ENCODE assay signal across 9 cellular contexts in the genomic region with DNA sequence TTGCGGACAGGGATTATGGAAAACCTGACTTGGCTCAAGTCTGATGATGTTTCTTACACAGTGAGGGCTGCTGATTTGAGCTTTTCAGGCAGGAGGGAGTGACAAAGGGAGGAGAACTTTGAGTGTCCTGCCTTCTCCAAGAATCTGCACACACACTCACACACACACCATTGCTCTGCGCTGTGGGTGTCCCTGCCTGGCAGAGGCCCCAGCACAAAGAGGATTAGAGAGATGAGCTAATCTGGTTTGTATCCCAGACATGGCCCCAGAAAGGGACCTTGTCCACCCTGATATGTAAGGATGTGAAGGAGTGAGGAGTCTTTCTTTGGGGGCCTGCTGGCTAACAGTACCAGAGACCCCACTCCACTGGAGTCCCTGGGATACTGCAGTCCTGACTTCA. TPM values are rescaled to one million over a fixed set of nuclear protein-coding genes. Genes with fewer than 3 reads are reported as not detected.
DNase-seq lines count a peak whose midpoint lies in the region; ATAC-seq, FAIRE-seq and TF ChIP-seq lines count a peak whose summit lies in the region.
"Had no signal": no experiment of that assay in that cellular context is flagged by ENCODE, and none has a peak within 500 bp of the region (broad histone marks: within the 10 kb centered on the region; RNA-seq: fewer than 3 reads in every experiment).

No MANE protein-coding gene starts in this region.

- no TSS peak for BruUV-seq in A673 (replicated peaks; lab: Mats Ljungman, UMichigan)

- FAIRE-seq in astrocyte (lab: Jason Lieb, UNC) (no peak), frontal cortex (lab: Jason Lieb, UNC) (no peak)
- FAIRE-seq: urothelium cell line had no signal

- peaks cover 7% of the 10 kb centered on the region; the same call in 1 of the 2 replicates for H3F3A ChIP-seq in GM23248 (ENCODE audit: insufficient read depth)

- H3K27ac ChIP-seq in A673 (ENCODE audit: low read depth, low read length, poor library complexity, severe bottlenecking): no peak overlapping the region
- no peak overlapping the region for H3K27ac ChIP-seq in GM23248
- no peak overlapping the region for H3K27ac ChIP-seq in astrocyte (ENCODE audit: low read depth, low read length)

- H3K27me3 Mint-ChIP-seq in astrocyte (ENCODE audit: low read depth, unreplicated experiment) (peaks cover 53% of the 10 kb centered on the region), mesothelial cell of epicardium (ENCODE audit: low read depth) (peaks cover 33% of the 10 kb centered on the region)

- H3K4me1 Mint-ChIP-seq in astrocyte (ENCODE audit: low read depth, unreplicated experiment) (peaks cover 21% of the 10 kb centered on the region), mesothelial cell of epicardium (peaks cover 52% of the 10 kb centered on the region)

- ATAC-seq in GM18868 (IDR thresholded peaks at IDR 0.05; ENCODE audit: unreplicated experiment): no peak
- no peak for ATAC-seq in GM18511 (IDR thresholded peaks at IDR 0.05; ENCODE audit: unreplicated experiment)

- H3K27me3 ChIP-seq in A673 (replicated peaks; ENCODE audit: insufficient read depth, low read depth, low read length, poor library complexity) (no peaks in the 10 kb centered on the region), GM23248 (replicated peaks; ENCODE audit: insufficient read depth) (no peaks in the 10 kb centered on the region), astrocyte (ENCODE audit: insufficient read depth, low read length) (peaks cover 65% of the 10 kb centered on the region)

- H3K4me1 ChIP-seq in A673 (ENCODE audit: insufficient read depth, low read length, poor library complexity, severe bottlenecking): no peaks in the 10 kb centered on the region
- peaks cover 10% of the 10 kb centered on the region; the same call in 1 of the 2 replicates for H3K4me1 ChIP-seq in GM23248 (ENCODE audit: insufficient read depth)
- peaks cover 7% of the 10 kb centered on the region for H3K4me1 ChIP-seq in astrocyte (ENCODE audit: insufficient read depth, low read length)

- WGBS in GM23248 (ENCODE audit: low coverage in 1 of 2, low lambda C conversion rate in 2 of 2, missing lambda C conversion rate in 2 of 2), 2 experiments: 53 to 70% methylated on average over 2 of the region's 2 CpGs

- H3K9ac ChIP-seq in GM23248 (no peak overlapping the region), astrocyte (ENCODE audit: low read length) (no peak overlapping the region)

- no peaks in the 10 kb centered on the region for H3K9me2 ChIP-seq in GM23248 (ENCODE audit: insufficient read depth)

- intact Hi-C loops in A673 (cut with micrococcal nuclease; ENCODE audit: unreplicated experiment): loop anchor here (5.0 kb wide), 1 partner anchor 204 kb away; the partner anchor contains the start of gene RHOC

- H3K4me3 ChIP-seq in A673 (ENCODE audit: low read depth, low read length, poor library complexity, severe bottlenecking) (no peak overlapping the region), GM23248 (no peak overlapping the region), astrocyte (ENCODE audit: insufficient read depth, low read depth, low read length) (no peak overlapping the region)

- H4K20me1 ChIP-seq in GM23248 (ENCODE audit: insufficient read depth) (no peaks in the 10 kb centered on the region), astrocyte (ENCODE audit: insufficient read depth, low read length) (peaks cover 11% of the 10 kb centered on the region)

- H3K36me3 ChIP-seq in A673 (ENCODE audit: insufficient read depth, low read length, poor library complexity, severe bottlenecking) (no peaks in the 10 kb centered on the region), GM23248 (ENCODE audit: low read depth) (no peaks in the 10 kb centered on the region), astrocyte (ENCODE audit: insufficient read depth, low read length) (no peaks in the 10 kb centered on the region)

- H2AFZ ChIP-seq in GM23248: peak overlapping the region; percentile 70; the same call in 1 of the 2 replicates
- H2AFZ ChIP-seq in astrocyte (ENCODE audit: low read depth, low read length): no peak overlapping the region

- DNase-seq in A673 (ENCODE audit: low spot score): peak; percentile 60
- peak; percentile 67 for DNase-seq in GM23248
- DNase-seq in astrocyte (ENCODE audit: low read depth): no peak
- no peak for DNase-seq in mesothelial cell of epicardium (ENCODE audit: low spot score in 2 of 2, unreplicated experiment in 2 of 2)
- DNase-seq in NK-92 (lab: John Stamatoyannopoulos, UW; ENCODE audit: unreplicated experiment): no peak
- DNase-seq in frontal cortex (ENCODE audit: low spot score in 2 of 2): no peak

- H3K9me3 Mint-ChIP-seq in astrocyte (ENCODE audit: unreplicated experiment) (no peaks in the 10 kb centered on the region), mesothelial cell of epicardium (no peaks in the 10 kb centered on the region)

- no peak overlapping the region for H3K27ac Mint-ChIP-seq in astrocyte (ENCODE audit: unreplicated experiment)
- peak overlapping the region; percentile 99 for H3K27ac Mint-ChIP-seq in mesothelial cell of epicardium

- H3K9me3 ChIP-seq in A673 (ENCODE audit: low read depth, low read length, poor library complexity, severe bottlenecking) (no peaks in the 10 kb centered on the region), GM23248 (ENCODE audit: low read depth) (no peaks in the 10 kb centered on the region), astrocyte (ENCODE audit: insufficient read depth, low read depth, low read length) (no peaks in the 10 kb centered on the region)

- no peak for TF ChIP-seq CTCF in A673 (conservative IDR thresholded peaks at IDR 0.05; ENCODE audit: low read depth, low read length)
- TF ChIP-seq CTCF in astrocyte (IDR thresholded peaks at IDR 0.05; ENCODE audit: insufficient read depth, low read depth, low read length): no peak
- no peak for TF ChIP-seq CTCF in mesothelial cell of epicardium (IDR thresholded peaks at IDR 0.05; ENCODE audit: unreplicated experiment)

- in situ Hi-C loops in GM23248 (cut with MboI): no loop called here

- H3K36me3 Mint-ChIP-seq in astrocyte (ENCODE audit: low read depth, unreplicated experiment): no peaks in the 10 kb centered on the region
- no peaks in the 10 kb centered on the region for H3K36me3 Mint-ChIP-seq in mesothelial cell of epicardium

- H3K4me3 Mint-ChIP-seq in astrocyte (ENCODE audit: unreplicated experiment) (peak overlapping the region; percentile 79), mesothelial cell of epicardium (peak overlapping the region; percentile 69)

- H3K4me2 ChIP-seq in GM23248 (ENCODE audit: unreplicated experiment): peak overlapping the region; percentile 71
- peak overlapping the region; percentile 94 for H3K4me2 ChIP-seq in astrocyte (ENCODE audit: low read length)

- H3K79me2 ChIP-seq in GM23248 (ENCODE audit: insufficient read depth) (no peaks in the 10 kb centered on the region), astrocyte (ENCODE audit: insufficient read depth, low read length) (no peaks in the 10 kb centered on the region)

- CTCF ChIA-PET in A673 (lab: Charles Lee): no interaction called here

- POLR2A ChIA-PET in A673 (lab: Charles Lee; ENCODE audit: low non-redundant PET): no interaction called here

RNA-seq across cellular contexts. Expression of gene WNT2B, which starts 5.9 kb away (rescaled TPM):
- 0.32 and 0.52 TPM in 2 replicates for total RNA-seq in A673 (2021)
- 0.13 and 2.1 TPM in 2 replicates for total RNA-seq in GM23248 (2014; rRNA removed; shearing (Covaris generic))
- polyA plus RNA-seq in GM23248 (2016; fragmentation: Nextera tagmentation; extraction: Ambion mirVana): 0.43 and 0.61 TPM in 2 replicates
- total RNA-seq in astrocyte: 18.0 and 18.5 TPM in 2 replicates
- 146 to 165 TPM (median 151 TPM) in 3 replicates for total RNA-seq in mesothelial cell of epicardium
- total RNA-seq in frontal cortex: 2.0 TPM

Comparison
In these comparisons a context has a peak if more than half of its experiments do, and no peak if none do; other contexts are left out.
1. DNase-seq: peak in A673 (single experiment) and GM23248 (single experiment); none in astrocyte (single experiment), mesothelial cell of epicardium (0 of 2), NK-92 (single experiment) and frontal cortex (0 of 2).